1 cellular context compared by ENCODE assay signal in genomic region chr1:121586369-121587229, GRCh38.
TF ChIP-seq lines count a peak whose summit lies in the region.

No MANE protein-coding gene starts in this region.

TF ChIP-seq in HepG2, 621 proteins besides CTCF, POLR2A, EP300 and RAD21 (continued from another document and continues in another):
- TF ChIP-seq, protein P1, sequence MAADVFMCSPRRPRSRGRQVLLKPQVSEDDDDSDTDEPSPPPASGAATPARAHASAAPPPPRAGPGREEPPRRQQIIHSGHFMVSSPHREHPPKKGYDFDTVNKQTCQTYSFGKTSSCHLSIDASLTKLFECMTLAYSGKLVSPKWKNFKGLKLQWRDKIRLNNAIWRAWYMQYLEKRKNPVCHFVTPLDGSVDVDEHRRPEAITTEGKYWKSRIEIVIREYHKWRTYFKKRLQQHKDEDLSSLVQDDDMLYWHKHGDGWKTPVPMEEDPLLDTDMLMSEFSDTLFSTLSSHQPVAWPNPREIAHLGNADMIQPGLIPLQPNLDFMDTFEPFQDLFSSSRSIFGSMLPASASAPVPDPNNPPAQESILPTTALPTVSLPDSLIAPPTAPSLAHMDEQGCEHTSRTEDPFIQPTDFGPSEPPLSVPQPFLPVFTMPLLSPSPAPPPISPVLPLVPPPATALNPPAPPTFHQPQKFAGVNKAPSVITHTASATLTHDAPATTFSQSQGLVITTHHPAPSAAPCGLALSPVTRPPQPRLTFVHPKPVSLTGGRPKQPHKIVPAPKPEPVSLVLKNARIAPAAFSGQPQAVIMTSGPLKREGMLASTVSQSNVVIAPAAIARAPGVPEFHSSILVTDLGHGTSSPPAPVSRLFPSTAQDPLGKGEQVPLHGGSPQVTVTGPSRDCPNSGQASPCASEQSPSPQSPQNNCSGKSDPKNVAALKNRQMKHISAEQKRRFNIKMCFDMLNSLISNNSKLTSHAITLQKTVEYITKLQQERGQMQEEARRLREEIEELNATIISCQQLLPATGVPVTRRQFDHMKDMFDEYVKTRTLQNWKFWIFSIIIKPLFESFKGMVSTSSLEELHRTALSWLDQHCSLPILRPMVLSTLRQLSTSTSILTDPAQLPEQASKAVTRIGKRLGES (CRISPR knock-in tag; IDR thresholded peaks at IDR 0.05; ENCODE audit: borderline replicate concordance) = peak; percentile 53; the same call in 1 of the 2 replicates
- TF ChIP-seq TARDBP (CRISPR knock-in tag; IDR thresholded peaks at IDR 0.05) = peak; percentile 91
- TF ChIP-seq SUZ12 (IDR thresholded peaks at IDR 0.05; ENCODE audit: low read depth, low read length) = no peak
- peak; percentile 50; the same call in 1 of the 2 replicates for TF ChIP-seq ZFY (CRISPR knock-in tag; IDR thresholded peaks at IDR 0.05)
- peak; percentile 85; the same call in 1 of the 2 replicates for TF ChIP-seq ZNF816 (CRISPR knock-in tag; IDR thresholded peaks at IDR 0.05; ENCODE audit: borderline replicate concordance)
- TF ChIP-seq ZNF749 (CRISPR knock-in tag; IDR thresholded peaks at IDR 0.05; ENCODE audit: borderline replicate concordance) = peak; percentile 61; the same call in 1 of the 2 replicates
- TF ChIP-seq ZNF883 (CRISPR knock-in tag; IDR thresholded peaks at IDR 0.05; ENCODE audit: not compliant biosample characterization) = no peak
- peak; percentile 40; the same call in 1 of the 2 replicates for TF ChIP-seq RBFOX2 (IDR thresholded peaks at IDR 0.05; ENCODE audit: low read depth, low read length)
- peak; percentile 38; the same call in 1 of the 2 replicates for TF ChIP-seq PHF8 (CRISPR knock-in tag; IDR thresholded peaks at IDR 0.05)
- peak; percentile 34 for TF ChIP-seq THAP11 (CRISPR knock-in tag; IDR thresholded peaks at IDR 0.05)
- peak; percentile 77 for TF ChIP-seq ADNP (CRISPR knock-in tag; IDR thresholded peaks at IDR 0.05)
- peak in 1 of 2 experiments; percentile 64; a peak in 2 of 4 replicates for TF ChIP-seq NR2F1 (CRISPR knock-in tag; IDR thresholded peaks at IDR 0.05)
- TF ChIP-seq RORA (CRISPR knock-in tag; IDR thresholded peaks at IDR 0.05) = 0 out of 2 replicates have a peak, but pooled peaks have one; percentile 47
- 0 out of 2 replicates have a peak, but pooled peaks have one; percentile 78 for TF ChIP-seq EHMT2 (IDR thresholded peaks at IDR 0.05; ENCODE audit: borderline replicate concordance, low read depth, low read length)
- no peak; the same call in 1 of the 2 replicates for TF ChIP-seq ZNF331 (CRISPR knock-in tag; IDR thresholded peaks at IDR 0.05)
- TF ChIP-seq, protein P2, sequence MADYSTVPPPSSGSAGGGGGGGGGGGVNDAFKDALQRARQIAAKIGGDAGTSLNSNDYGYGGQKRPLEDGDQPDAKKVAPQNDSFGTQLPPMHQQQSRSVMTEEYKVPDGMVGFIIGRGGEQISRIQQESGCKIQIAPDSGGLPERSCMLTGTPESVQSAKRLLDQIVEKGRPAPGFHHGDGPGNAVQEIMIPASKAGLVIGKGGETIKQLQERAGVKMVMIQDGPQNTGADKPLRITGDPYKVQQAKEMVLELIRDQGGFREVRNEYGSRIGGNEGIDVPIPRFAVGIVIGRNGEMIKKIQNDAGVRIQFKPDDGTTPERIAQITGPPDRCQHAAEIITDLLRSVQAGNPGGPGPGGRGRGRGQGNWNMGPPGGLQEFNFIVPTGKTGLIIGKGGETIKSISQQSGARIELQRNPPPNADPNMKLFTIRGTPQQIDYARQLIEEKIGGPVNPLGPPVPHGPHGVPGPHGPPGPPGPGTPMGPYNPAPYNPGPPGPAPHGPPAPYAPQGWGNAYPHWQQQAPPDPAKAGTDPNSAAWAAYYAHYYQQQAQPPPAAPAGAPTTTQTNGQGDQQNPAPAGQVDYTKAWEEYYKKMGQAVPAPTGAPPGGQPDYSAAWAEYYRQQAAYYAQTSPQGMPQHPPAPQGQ (CRISPR knock-in tag; IDR thresholded peaks at IDR 0.05; ENCODE audit: borderline replicate concordance) = no peak
- TF ChIP-seq ZBTB42 (CRISPR knock-in tag; IDR thresholded peaks at IDR 0.05) = 0 out of 2 replicates have a peak, but pooled peaks have one; percentile 66
- TF ChIP-seq ZNF724P (CRISPR knock-in tag; IDR thresholded peaks at IDR 0.05; ENCODE audit: borderline replicate concordance) = no peak; the same call in 1 of the 2 replicates
- TF ChIP-seq ZNF580 (CRISPR knock-in tag; IDR thresholded peaks at IDR 0.05; ENCODE audit: borderline replicate concordance, low read depth) = no peak; the same call in 1 of the 2 replicates
- TF ChIP-seq KDM6A (CRISPR knock-in tag; IDR thresholded peaks at IDR 0.05; ENCODE audit: low read depth) = peak; percentile 84
- TF ChIP-seq, protein P3, sequence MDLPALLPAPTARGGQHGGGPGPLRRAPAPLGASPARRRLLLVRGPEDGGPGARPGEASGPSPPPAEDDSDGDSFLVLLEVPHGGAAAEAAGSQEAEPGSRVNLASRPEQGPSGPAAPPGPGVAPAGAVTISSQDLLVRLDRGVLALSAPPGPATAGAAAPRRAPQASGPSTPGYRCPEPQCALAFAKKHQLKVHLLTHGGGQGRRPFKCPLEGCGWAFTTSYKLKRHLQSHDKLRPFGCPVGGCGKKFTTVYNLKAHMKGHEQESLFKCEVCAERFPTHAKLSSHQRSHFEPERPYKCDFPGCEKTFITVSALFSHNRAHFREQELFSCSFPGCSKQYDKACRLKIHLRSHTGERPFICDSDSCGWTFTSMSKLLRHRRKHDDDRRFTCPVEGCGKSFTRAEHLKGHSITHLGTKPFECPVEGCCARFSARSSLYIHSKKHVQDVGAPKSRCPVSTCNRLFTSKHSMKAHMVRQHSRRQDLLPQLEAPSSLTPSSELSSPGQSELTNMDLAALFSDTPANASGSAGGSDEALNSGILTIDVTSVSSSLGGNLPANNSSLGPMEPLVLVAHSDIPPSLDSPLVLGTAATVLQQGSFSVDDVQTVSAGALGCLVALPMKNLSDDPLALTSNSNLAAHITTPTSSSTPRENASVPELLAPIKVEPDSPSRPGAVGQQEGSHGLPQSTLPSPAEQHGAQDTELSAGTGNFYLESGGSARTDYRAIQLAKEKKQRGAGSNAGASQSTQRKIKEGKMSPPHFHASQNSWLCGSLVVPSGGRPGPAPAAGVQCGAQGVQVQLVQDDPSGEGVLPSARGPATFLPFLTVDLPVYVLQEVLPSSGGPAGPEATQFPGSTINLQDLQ (CRISPR knock-in tag; IDR thresholded peaks at IDR 0.05) = peak; percentile 46; the same call in 1 of the 2 replicates
- TF ChIP-seq, protein P4, sequence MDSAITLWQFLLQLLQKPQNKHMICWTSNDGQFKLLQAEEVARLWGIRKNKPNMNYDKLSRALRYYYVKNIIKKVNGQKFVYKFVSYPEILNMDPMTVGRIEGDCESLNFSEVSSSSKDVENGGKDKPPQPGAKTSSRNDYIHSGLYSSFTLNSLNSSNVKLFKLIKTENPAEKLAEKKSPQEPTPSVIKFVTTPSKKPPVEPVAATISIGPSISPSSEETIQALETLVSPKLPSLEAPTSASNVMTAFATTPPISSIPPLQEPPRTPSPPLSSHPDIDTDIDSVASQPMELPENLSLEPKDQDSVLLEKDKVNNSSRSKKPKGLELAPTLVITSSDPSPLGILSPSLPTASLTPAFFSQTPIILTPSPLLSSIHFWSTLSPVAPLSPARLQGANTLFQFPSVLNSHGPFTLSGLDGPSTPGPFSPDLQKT (CRISPR knock-in tag; IDR thresholded peaks at IDR 0.05; ENCODE audit: borderline replicate concordance) = no peak
- no peak for TF ChIP-seq ZNF17 (CRISPR knock-in tag; IDR thresholded peaks at IDR 0.05)
- TF ChIP-seq ZNF781 (CRISPR knock-in tag; IDR thresholded peaks at IDR 0.05; ENCODE audit: borderline replicate concordance, not compliant biosample characterization) = peak; percentile 84
- TF ChIP-seq RBM39 (IDR thresholded peaks at IDR 0.05; ENCODE audit: low read depth, low read length, poor library complexity, severe bottlenecking) = peak; percentile 67
- peak; percentile 84 for TF ChIP-seq REPIN1 (CRISPR knock-in tag; IDR thresholded peaks at IDR 0.05; ENCODE audit: borderline replicate concordance, low read depth)
- TF ChIP-seq RNF2 (conservative IDR thresholded peaks at IDR 0.05; ENCODE audit: low read depth) = no peak
- TF ChIP-seq, protein P5, sequence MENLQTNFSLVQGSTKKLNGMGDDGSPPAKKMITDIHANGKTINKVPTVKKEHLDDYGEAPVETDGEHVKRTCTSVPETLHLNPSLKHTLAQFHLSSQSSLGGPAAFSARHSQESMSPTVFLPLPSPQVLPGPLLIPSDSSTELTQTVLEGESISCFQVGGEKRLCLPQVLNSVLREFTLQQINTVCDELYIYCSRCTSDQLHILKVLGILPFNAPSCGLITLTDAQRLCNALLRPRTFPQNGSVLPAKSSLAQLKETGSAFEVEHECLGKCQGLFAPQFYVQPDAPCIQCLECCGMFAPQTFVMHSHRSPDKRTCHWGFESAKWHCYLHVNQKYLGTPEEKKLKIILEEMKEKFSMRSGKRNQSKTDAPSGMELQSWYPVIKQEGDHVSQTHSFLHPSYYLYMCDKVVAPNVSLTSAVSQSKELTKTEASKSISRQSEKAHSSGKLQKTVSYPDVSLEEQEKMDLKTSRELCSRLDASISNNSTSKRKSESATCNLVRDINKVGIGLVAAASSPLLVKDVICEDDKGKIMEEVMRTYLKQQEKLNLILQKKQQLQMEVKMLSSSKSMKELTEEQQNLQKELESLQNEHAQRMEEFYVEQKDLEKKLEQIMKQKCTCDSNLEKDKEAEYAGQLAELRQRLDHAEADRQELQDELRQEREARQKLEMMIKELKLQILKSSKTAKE (CRISPR knock-in tag; IDR thresholded peaks at IDR 0.05; ENCODE audit: borderline replicate concordance) = peak; percentile 44; the same call in 1 of the 2 replicates
- no peak for TF ChIP-seq RFX3 (CRISPR knock-in tag; IDR thresholded peaks at IDR 0.05)
- TF ChIP-seq TGIF2 (CRISPR knock-in tag; IDR thresholded peaks at IDR 0.05) = no peak
- peak; percentile 85 for TF ChIP-seq CREM (IDR thresholded peaks at IDR 0.05)
- no peak for TF ChIP-seq CREM (CRISPR knock-in tag; IDR thresholded peaks at IDR 0.05)
- TF ChIP-seq EZH2 (conservative IDR thresholded peaks at IDR 0.05; ENCODE audit: low read depth, low read length) = no peak
- peak; percentile 90 for TF ChIP-seq SALL1 (CRISPR knock-in tag; IDR thresholded peaks at IDR 0.05)
- TF ChIP-seq SAP130 (CRISPR knock-in tag; IDR thresholded peaks at IDR 0.05; ENCODE audit: low read depth) = peak; percentile 56
- peak; percentile 47 for TF ChIP-seq HDAC2 (CRISPR knock-in tag; IDR thresholded peaks at IDR 0.05)
- peak; percentile 63; the same call in 1 of the 2 replicates for TF ChIP-seq ZNF607 (CRISPR knock-in tag; IDR thresholded peaks at IDR 0.05; ENCODE audit: borderline replicate concordance)
- TF ChIP-seq MYPOP (CRISPR knock-in tag; IDR thresholded peaks at IDR 0.05) = no peak; the same call in 1 of the 2 replicates
- peak; percentile 16; the same call in 1 of the 2 replicates for TF ChIP-seq ZNF768 (CRISPR knock-in tag; IDR thresholded peaks at IDR 0.05)
- peak; percentile 83 for TF ChIP-seq NFYC (CRISPR knock-in tag; IDR thresholded peaks at IDR 0.05)
- no peak for TF ChIP-seq AFF4 (CRISPR knock-in tag; IDR thresholded peaks at IDR 0.05)
- no peak for TF ChIP-seq SOX6 (IDR thresholded peaks at IDR 0.05)
- TF ChIP-seq SOX6 (CRISPR knock-in tag; IDR thresholded peaks at IDR 0.05) = peak; percentile 94
- 0 out of 2 replicates have a peak, but pooled peaks have one; percentile 19 for TF ChIP-seq ZNF335 (CRISPR knock-in tag; IDR thresholded peaks at IDR 0.05)
- no peak; the same call in 1 of the 2 replicates for TF ChIP-seq SOX5 (CRISPR knock-in tag; IDR thresholded peaks at IDR 0.05; ENCODE audit: borderline replicate concordance)
- peak; percentile 16; the same call in 1 of the 2 replicates for TF ChIP-seq NFE2 (CRISPR knock-in tag; IDR thresholded peaks at IDR 0.05)
